Comparison of ENCODE assay signal across 13 cellular contexts in the genomic region with DNA sequence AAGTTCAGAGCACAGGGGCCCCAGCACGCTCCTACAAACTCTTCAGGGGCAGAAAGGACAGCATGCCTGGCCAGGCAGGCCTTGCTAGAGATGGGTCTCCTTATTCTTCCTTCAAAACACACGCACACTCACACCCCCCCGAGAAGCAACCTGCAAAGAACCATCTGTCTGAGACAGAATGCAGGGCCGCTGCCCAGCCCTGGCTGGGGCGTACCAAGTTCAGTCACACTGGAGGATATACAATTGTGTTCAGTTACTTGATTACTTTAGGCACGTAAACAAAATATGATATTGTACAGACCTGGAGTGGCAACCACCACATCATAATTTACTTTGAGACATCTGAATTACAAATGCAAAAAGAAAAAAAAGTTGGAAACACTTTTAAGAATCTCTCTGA. TPM values are rescaled to one million over a fixed set of nuclear protein-coding genes. Genes with fewer than 3 reads are reported as not detected.
DNase-seq lines count a peak whose midpoint lies in the region; ATAC-seq, FAIRE-seq and TF ChIP-seq lines count a peak whose summit lies in the region.
"Had no signal": no experiment of that assay in that cellular context is flagged by ENCODE, and none has a peak within 500 bp of the region (broad histone marks: within the 10 kb centered on the region; RNA-seq: fewer than 3 reads in every experiment).

No MANE protein-coding gene starts in this region.

- H2BK120ac ChIP-seq in H9 (ENCODE audit: low read depth, low read length, poor library complexity, severe bottlenecking), result no peak overlapping the region

- no peaks in the 10 kb centered on the region for H3K9me2 ChIP-seq in hepatocyte (replicated peaks; ENCODE audit: insufficient read depth)

- no peaks in the 10 kb centered on the region for H3K36me3 ChIP-seq in hepatocyte (replicated peaks; ENCODE audit: insufficient read depth, low read depth)

- H3K18ac ChIP-seq in H9 (ENCODE audit: insufficient read length, low read depth, low read length), result no peak overlapping the region

- H4K8ac ChIP-seq in H9 (replicated peaks; ENCODE audit: insufficient read length, low read depth, low read length), result no peak overlapping the region

- no peak overlapping the region for H3K4ac ChIP-seq in H9 (ENCODE audit: low read depth, low read length)

- H4K20me1 ChIP-seq in hepatocyte (ENCODE audit: insufficient read depth, poor library complexity, severe bottlenecking) (peaks cover 20% of the 10 kb centered on the region), H9 (ENCODE audit: control insufficient read depth, insufficient read depth, insufficient read length) (peaks cover 2% of the 10 kb centered on the region)

- H3K4me1 ChIP-seq in hepatocyte (ENCODE audit: insufficient read depth) (peaks cover 70% of the 10 kb centered on the region), H9 (ENCODE audit: insufficient read depth, low read length) (peaks cover 18% of the 10 kb centered on the region; the same call in 1 of the 2 replicates)

- ATAC-seq in T-cell (replicated peaks in 1 of 4) (no peak), GM19324 (IDR thresholded peaks at IDR 0.05; ENCODE audit: low FRiP score, unreplicated experiment) (no peak)
- no peak for ATAC-seq in stimulated activated naive B cell treated with anti-CD40 and anti-IgM and Interleukin-4, amounts not matched to agents 10 μg/mL and 1 μg/mL and 100 μg/mL, for 72 hours (replicated peaks)

- DNase-seq in GM12891 (ENCODE audit: insufficient read length, low spot score), result no peak
- no peak for DNase-seq in T-cell
- peak; percentile 14 for DNase-seq in hepatocyte (ENCODE audit: low spot score)
- DNase-seq in stimulated activated naive B cell treated with anti-CD40 and anti-IgM and Interleukin-4, amounts not matched to agents 10 μg/mL and 1 μg/mL and 100 μg/mL, for 72 hours, result no peak
- no peak for DNase-seq in NCI-H226
- DNase-seq in H9, result no peak
- DNase-seq in NCI-H1417 (lab: John Stamatoyannopoulos, UW), result no peak
- DNase-seq: HFFc6, KG1, NCI-H2107, PC-9 had no signal

- TF ChIP-seq POLR2A in GM12891 (IDR thresholded peaks at IDR 0.05; ENCODE audit: low read depth, low read length), result no peak

- H3K9me3 Mint-ChIP-seq in T-cell, result no peaks in the 10 kb centered on the region
- no peaks in the 10 kb centered on the region for H3K9me3 Mint-ChIP-seq in stimulated activated naive B cell treated with anti-CD40 and anti-IgM and Interleukin-4, amounts not matched to agents 10 μg/mL and 1 μg/mL and 100 μg/mL, for 72 hours
- H3K9me3 Mint-ChIP-seq in H9, result no peaks in the 10 kb centered on the region; a peak in 1 of 5 replicates
- H3K9me3 Mint-ChIP-seq: HFFc6 had no signal

- no peaks in the 10 kb centered on the region for H3K9me3 ChIP-seq in hepatocyte (ENCODE audit: low read depth)
- H3K9me3 ChIP-seq in H9 (ENCODE audit: control insufficient read depth, low read depth, low read length), result no peaks in the 10 kb centered on the region

- no peaks in the 10 kb centered on the region for H3K79me1 ChIP-seq in H9 (ENCODE audit: insufficient read depth, low read depth, low read length, poor library complexity, severe bottlenecking)

- H3K27ac Mint-ChIP-seq in T-cell (peak overlapping the region; percentile 90 to 96), H9 (peak overlapping the region in 1 of 3 experiments; percentile 46; a peak in 1 of 7 replicates)
- H3K27ac Mint-ChIP-seq in stimulated activated naive B cell treated with anti-CD40 and anti-IgM and Interleukin-4, amounts not matched to agents 10 μg/mL and 1 μg/mL and 100 μg/mL, for 72 hours, result peak overlapping the region; percentile 72
- H3K27ac Mint-ChIP-seq: HFFc6 had no signal

- H3K23me2 ChIP-seq in H9 (ENCODE audit: insufficient read length, low read depth, low read length, poor library complexity, severe bottlenecking), result peaks cover 9% of the 10 kb centered on the region

- H3K27me3 ChIP-seq in hepatocyte, result no peaks in the 10 kb centered on the region
- H3K27me3 ChIP-seq in H9 (ENCODE audit: insufficient read depth, low read length), result peaks cover 6% of the 10 kb centered on the region; the same call in 1 of the 2 replicates

- H3K4me3 Mint-ChIP-seq in T-cell (peak overlapping the region in 2 of 3 donors; percentile 46 to 89), H9 (no peak overlapping the region)
- H3K4me3 Mint-ChIP-seq in stimulated activated naive B cell treated with anti-CD40 and anti-IgM and Interleukin-4, amounts not matched to agents 10 μg/mL and 1 μg/mL and 100 μg/mL, for 72 hours, result peak overlapping the region; percentile 50
- H3K4me3 Mint-ChIP-seq: HFFc6 had no signal

- H4K91ac ChIP-seq in H9 (ENCODE audit: insufficient read length, low read depth, low read length), result no peak overlapping the region

- no peak overlapping the region for H2BK5ac ChIP-seq in H9 (ENCODE audit: insufficient read length, low read length)

- H3K27me3 Mint-ChIP-seq in T-cell (no peaks in the 10 kb centered on the region), H9 (ENCODE audit: low read depth) (peaks cover 43% of the 10 kb centered on the region)
- no peaks in the 10 kb centered on the region for H3K27me3 Mint-ChIP-seq in stimulated activated naive B cell treated with anti-CD40 and anti-IgM and Interleukin-4, amounts not matched to agents 10 μg/mL and 1 μg/mL and 100 μg/mL, for 72 hours

- no peak overlapping the region for H3K4me3 ChIP-seq in hepatocyte
- H3K4me3 ChIP-seq: PC-9 had no signal

- no peak overlapping the region for H2AK5ac ChIP-seq in H9 (ENCODE audit: insufficient read length, low read length)

- H3K9ac ChIP-seq in H9 (ENCODE audit: extremely low read depth, insufficient read length, low read length), result no peak overlapping the region

- H3K27ac ChIP-seq in hepatocyte (peak overlapping the region; percentile 85), H9 (ENCODE audit: insufficient read length, low read depth, low read length) (no peak overlapping the region)
- H3K27ac ChIP-seq: PC-9 had no signal

- no peak overlapping the region for H4K5ac ChIP-seq in H9 (ENCODE audit: insufficient read length, low read depth, low read length)

- H3K14ac ChIP-seq in H9 (ENCODE audit: insufficient read depth, low read length), result no peak overlapping the region

- H3K4me1 Mint-ChIP-seq in T-cell (peaks cover 92 to 94% (median 93%) of the 10 kb centered on the region in 3 donors), H9 (peaks cover 61 to 70% of the 10 kb centered on the region in 2 experiments)
- peaks cover 84 to 97% of the 10 kb centered on the region in 2 donors for H3K4me1 Mint-ChIP-seq in stimulated activated naive B cell treated with anti-CD40 and anti-IgM and Interleukin-4, amounts not matched to agents 10 μg/mL and 1 μg/mL and 100 μg/mL, for 72 hours

- H3K79me2 ChIP-seq in hepatocyte (peaks cover 80% of the 10 kb centered on the region), H9 (ENCODE audit: insufficient read depth, low read length) (no peaks in the 10 kb centered on the region; the same call in 1 of the 2 replicates)

- H3K4me2 ChIP-seq in hepatocyte, result peak overlapping the region; percentile 0
- H3K4me2 ChIP-seq in H9 (ENCODE audit: insufficient read depth, insufficient read length, low read length), result no peak overlapping the region
- H3K4me2 ChIP-seq: PC-9 had no signal

- 62% methylated on average over 6 of the region's 6 CpGs for WGBS in hepatocyte (ENCODE audit: low lambda C conversion rate, missing lambda C conversion rate)
- no CpG with 5 or more reads among the region's 6 CpGs for WGBS in H9 (ENCODE audit: extremely low coverage, insufficient read length, low lambda C conversion rate)

- H3K23ac ChIP-seq in H9 (ENCODE audit: insufficient read length, low read depth, low read length), result no peak overlapping the region

- H3T11ph ChIP-seq in H9 (ENCODE audit: low read length), result no peak overlapping the region

- peak; percentile 51 for FAIRE-seq in GM12891 (lab: Jason Lieb, UNC)
- FAIRE-seq: D721Med had no signal

- H2BK12ac ChIP-seq in H9 (ENCODE audit: insufficient read length, low read depth, low read length), result no peak overlapping the region

- CTCF ChIA-PET in T-cell (lab: Charles Lee), result interaction anchor here (0.9 to 4.9 kb wide), 4 partner anchors 15 to 90 kb away, joined by 3 to 132 read pairs (median 30); no protein-coding TSS in a partner anchor

- H3K36me3 Mint-ChIP-seq in T-cell, result no peaks in the 10 kb centered on the region
- peaks cover 7 to 30% of the 10 kb centered on the region in 2 donors for H3K36me3 Mint-ChIP-seq in stimulated activated naive B cell treated with anti-CD40 and anti-IgM and Interleukin-4, amounts not matched to agents 10 μg/mL and 1 μg/mL and 100 μg/mL, for 72 hours
- H3K36me3 Mint-ChIP-seq in H9 (ENCODE audit: insufficient read depth in 1 of 3, low read depth in 3 of 3), result peaks cover 0 to 2% (median 0%) of the 10 kb centered on the region in 3 experiments; a peak in 2 of 7 replicates

- POLR2A ChIA-PET in T-cell (lab: Charles Lee), result no interaction called here

- H3K56ac ChIP-seq in H9 (ENCODE audit: insufficient read length, low read depth, low read length), result no peak overlapping the region

- H2BK15ac ChIP-seq in H9 (ENCODE audit: low read depth, low read length), result no peak overlapping the region

- H2BK20ac ChIP-seq in H9 (ENCODE audit: low read depth, low read length, poor library complexity, severe bottlenecking), result no peak overlapping the region

- no peak overlapping the region for H2AFZ ChIP-seq in hepatocyte
- H2AFZ ChIP-seq in H9 (ENCODE audit: low read length), result no peak overlapping the region
- H2AFZ ChIP-seq: PC-9 had no signal

- TF ChIP-seq CTCF in hepatocyte (IDR thresholded peaks at IDR 0.05; ENCODE audit: poor library complexity) (no peak), H9 (conservative IDR thresholded peaks at IDR 0.05) (no peak)

TF ChIP-seq in GM12891, 5 proteins besides CTCF, POLR2A, EP300 and RAD21:
- TF ChIP-seq POU2F2 (IDR thresholded peaks at IDR 0.05; ENCODE audit: low read depth, low read length) (no peak), SPI1 (IDR thresholded peaks at IDR 0.05; ENCODE audit: low read depth, low read length) (no peak), PAX5 (IDR thresholded peaks at IDR 0.05; ENCODE audit: insufficient read depth, low read length, severe bottlenecking) (no peak), POLR2AphosphoS5 (IDR thresholded peaks at IDR 0.05; ENCODE audit: low read depth, low read length) (no peak), TAF1 (IDR thresholded peaks at IDR 0.05; ENCODE audit: low read depth, low read length) (no peak)

RNA-seq across cellular contexts. Expression of a gene that starts 5.7 kb away (rescaled TPM):
- 8.0 TPM for polyA plus RNA-seq in GM12891 (2012; ENCODE audit: low read depth, missing spikeins)
- total RNA-seq in T-cell (10 to 100 TPM; 39.3 to 86.5 (median 52.3) TPM), hepatocyte (20.6 and 23.6 TPM in 2 replicates), H9 (2021) (10.6 and 11.5 TPM in 2 replicates)
- polyA plus RNA-seq in hepatocyte, result 9.1 and 10.3 TPM in 2 replicates

RNA-seq across cellular contexts. Expression of a gene that starts 53.2 kb away (rescaled TPM):
- polyA plus RNA-seq in GM12891 (2012; ENCODE audit: low read depth, missing spikeins), result 15.7 TPM
- total RNA-seq in T-cell (10 to 100 TPM; 15.8 to 21.0 (median 18.8) TPM), hepatocyte (10.5 and 13.4 TPM in 2 replicates), H9 (2021) (17.8 and 19.0 TPM in 2 replicates)
- polyA plus RNA-seq in hepatocyte, result 9.8 and 10.3 TPM in 2 replicates

Comparison
In these comparisons a context has a peak if more than half of its experiments do, and no peak if none do; other contexts are left out.
1. H3K4me3 Mint-ChIP-seq: peak in T-cell (2 of 3) and stimulated activated naive B cell treated with anti-CD40 and anti-IgM and Interleukin-4, amounts not matched to agents 10 μg/mL and 1 μg/mL and 100 μg/mL, for 72 hours (2 of 2); none in H9 (0 of 2).